ENCODE assay signal across 22 cellular contexts in genomic region chr7:83155996-83156395, GRCh38. TPM values are rescaled to one million over a fixed set of nuclear protein-coding genes. Genes with fewer than 3 reads are reported as not detected.
A peak's percentile ranks its signal among the peaks of the same experiment; 100 is the strongest.
DNase-seq lines count a peak whose midpoint lies in the region; ATAC-seq and FAIRE-seq lines count a peak whose summit lies in the region.
"Had no signal": no experiment of that assay in that cellular context is flagged by ENCODE, and none has a peak within 500 bp of the region (broad histone marks: within the 10 kb centered on the region; RNA-seq: fewer than 3 reads in every experiment).

No MANE protein-coding gene starts in this region.

- H3K36me3 ChIP-seq in small intestine (ENCODE audit: control insufficient read depth in 2 of 2, insufficient read depth in 2 of 2, low read length in 2 of 2), result peaks cover 0 to 3% of the 10 kb centered on the region in 2 donors
- H3K36me3 ChIP-seq: BLaER1 had no signal

- H3K27ac ChIP-seq in small intestine (ENCODE audit: low read depth in 1 of 2, low read length in 1 of 2), result no peak overlapping the region
- H3K27ac ChIP-seq: 22Rv1, BLaER1, C4-2B had no signal

- FAIRE-seq in small intestine (lab: Jason Lieb, UNC), result no peak
- FAIRE-seq: GM12891, GM18507, H54 had no signal

- WGBS in small intestine, 3 donors, result 9 to 56% (median 35%) methylated on average over 3 of the region's 3 CpGs

- intact Hi-C loops in left colon (cut with DNase I, micrococcal nuclease), result no loop called here

- H3K27me3 ChIP-seq in small intestine (ENCODE audit: control insufficient read depth in 2 of 2, insufficient read depth in 2 of 2, low read length in 2 of 2), result no peaks in the 10 kb centered on the region
- H3K27me3 ChIP-seq: BLaER1 had no signal

- H3K4me1 ChIP-seq in small intestine (ENCODE audit: control insufficient read depth in 2 of 2, insufficient read depth in 1 of 2, low read depth in 1 of 2, low read length in 1 of 2), result peaks cover 0 to 2% of the 10 kb centered on the region in 2 donors
- H3K4me1 ChIP-seq: BLaER1, Caco-2 had no signal

- DNase-seq in DMS 273 (lab: John Stamatoyannopoulos, UW; ENCODE audit: unreplicated experiment) (peak; percentile 31), DMS 273 treated with DMSO at 0.1 percent for 48 hours (lab: John Stamatoyannopoulos, UW) (no peak), HT-29 (ENCODE audit: low spot score) (peak; percentile 12), left colon (no peak), small intestine (peak; percentile 78), hippocampal formation (lab: John Stamatoyannopoulos, UW) (no peak), ureter (ENCODE audit: low spot score) (no peak), RPMI8226 (no peak)
- DNase-seq: Caco-2; CD4-positive, CD25-positive, alpha-beta regulatory T cell; CD8-positive, alpha-beta T cell; DMS53; DMS79 treated with DMSO at 0.1 percent for 48 hours; GF-D8; GOT3; HCEC 1CT had no signal

- peak; percentile 98 for ATAC-seq in left colon
- ATAC-seq: CD8-positive, alpha-beta T cell had no signal

- no peaks in the 10 kb centered on the region for H3K9me3 ChIP-seq in small intestine (ENCODE audit: control insufficient read depth, low read depth)
- H3K9me3 ChIP-seq: BLaER1, Caco-2 had no signal

- H3K4me3 ChIP-seq in small intestine (ENCODE audit: low read depth in 1 of 2, low read length in 2 of 2), result no peak overlapping the region
- H3K4me3 ChIP-seq: BLaER1 had no signal

RNA-seq across cellular contexts. Expression of gene PCLO, which starts 6.7 kb away (rescaled TPM):
- 0.38 and 0.57 TPM in 2 replicates for total RNA-seq in HT-29 (2014; rRNA removed; shearing (Covaris generic))
- total RNA-seq in left colon, result 1 to 10 TPM; 7.2 to 9.2 TPM
- polyA plus RNA-seq in small intestine, result 1 to 10 TPM; 2.2 to 3.1 (median 2.9) TPM
- 17.7 TPM for total RNA-seq in ureter
- total RNA-seq: CD4-positive, CD25-positive, alpha-beta regulatory T cell; CD8-positive, alpha-beta T cell had no signal
- polyA plus RNA-seq: CD4-positive, CD25-positive, alpha-beta regulatory T cell had no signal

Comparison
In these comparisons a context has a peak if more than half of its experiments do, and no peak if none do; other contexts are left out.
1. DNase-seq: peak in DMS 273 (single experiment), HT-29 (single experiment) and small intestine (single experiment); none in DMS 273 treated with DMSO at 0.1 percent for 48 hours (single experiment), left colon (0 of 2), hippocampal formation (0 of 2), ureter (single experiment) and RPMI8226 (single experiment).